In the genomic region with DNA sequence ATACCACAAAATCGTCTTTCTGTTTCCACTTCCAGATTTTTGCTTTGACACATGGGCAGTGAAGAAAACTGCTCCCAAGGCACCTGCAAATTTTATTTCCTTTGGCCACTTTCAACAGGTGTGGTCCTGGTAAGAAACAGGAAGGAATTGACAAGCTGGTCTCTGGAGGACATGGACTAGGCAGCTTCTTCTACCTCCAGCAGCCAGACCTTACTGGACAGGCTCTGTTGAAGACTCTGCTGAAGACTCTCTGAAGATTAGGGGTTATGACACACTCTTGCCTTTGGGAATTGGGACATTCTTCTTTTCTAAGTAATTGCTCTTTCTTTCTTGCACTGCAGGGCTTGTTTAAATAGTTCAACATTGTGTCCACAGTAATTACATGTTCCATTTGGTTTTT, we compare ENCODE assay signal across 27 cellular contexts.
"Had no signal": no experiment of that assay in that cellular context is flagged by ENCODE, and none has a peak within 500 bp of the region (broad histone marks: within the 10 kb centered on the region; RNA-seq: fewer than 3 reads in every experiment).

No MANE protein-coding gene starts in this region.

- H3K27ac ChIP-seq: brain microvascular endothelial cell, coronary artery, dorsolateral prefrontal cortex, esophagus muscularis mucosa, gastroesophageal sphincter, WERI-Rb-1 had no signal

- H3K4me1 ChIP-seq: esophagus muscularis mucosa, gastroesophageal sphincter had no signal

- H3K4me3 ChIP-seq: coronary artery, dorsolateral prefrontal cortex, esophagus muscularis mucosa, gastroesophageal sphincter had no signal

- DNase-seq: activated B cell treated with CpG ODN at 0.5 μM for 24 hours; activated CD4-positive, alpha-beta T cell treated with anti-CD3 and anti-CD28 coated beads for 48 hours; activated CD4-positive, alpha-beta T cell treated with anti-CD3 and anti-CD28 coated beads, Interleukin-2, amount 50 U/mL, for 1 hour; activated CD4-positive, alpha-beta T cell treated with anti-CD3 and anti-CD28 coated beads, Interleukin-2, amount 50 U/mL, for 48 hours; activated CD8-positive, alpha-beta memory T cell treated with anti-CD3 and anti-CD28 coated beads for 24 hours; activated CD8-positive, alpha-beta T cell treated with anti-CD3 and anti-CD28 coated beads for 36 hours; activated effector memory CD4-positive, alpha-beta T cell treated with Interleukin-2 at 50 U/mL for 16 hours; activated gamma-delta T cell treated with Interleukin-2 at 50 U/mL for 16 hours; activated naive CD4-positive, alpha-beta T cell treated with anti-CD3 and anti-CD28 coated beads, Interleukin-2, amount 50 U/mL, for 16 hours; activated naive CD4-positive, alpha-beta T cell treated with Interleukin-2 at 50 U/mL for 16 hours; activated T-cell treated with anti-CD3 and anti-CD28 coated beads, Interleukin-2, amount 50 U/mL, for 4 hours; amniotic stem cell; anterior cingulate cortex; brain microvascular endothelial cell; dorsolateral prefrontal cortex; effector memory CD8-positive, alpha-beta T cell; erythroblast; foreskin melanocyte; T-helper 1 cell; T-helper 17 cell; T1000; WERI-Rb-1 had no signal

- H3K27me3 ChIP-seq: brain microvascular endothelial cell, dorsolateral prefrontal cortex, esophagus muscularis mucosa, gastroesophageal sphincter had no signal

- H3K36me3 ChIP-seq: brain microvascular endothelial cell, esophagus muscularis mucosa, gastroesophageal sphincter, WERI-Rb-1 had no signal

- ATAC-seq: activated CD4-positive, CD25-positive, alpha-beta regulatory T cell treated with anti-CD3 and anti-CD28 coated beads, Interleukin-2, amount 50 U/mL, for 24 hours; activated CD8-positive, alpha-beta T cell treated with anti-CD3 and anti-CD28 coated beads for 36 hours; activated T-cell treated with anti-CD3 and anti-CD28 coated beads, Interleukin-2, amount 50 U/mL, for 4 hours; activated T-helper 17 cell treated with anti-CD3 and anti-CD28 coated beads, Interleukin-2, amount 50 U/mL, for 72 hours; effector memory CD8-positive, alpha-beta T cell; gastroesophageal sphincter; T-helper 17 cell had no signal

- H3K9me3 ChIP-seq: esophagus muscularis mucosa, gastroesophageal sphincter had no signal
